In genomic region chr15:86336051-86336788, GRCh38 we compare ENCODE assay signal across 21 cellular contexts.
DNase-seq lines count a peak whose midpoint lies in the region; ATAC-seq, FAIRE-seq and TF ChIP-seq lines count a peak whose summit lies in the region.
"Had no signal": no experiment of that assay in that cellular context is flagged by ENCODE, and none has a peak within 500 bp of the region (broad histone marks: within the 10 kb centered on the region; RNA-seq: fewer than 3 reads in every experiment).

No MANE protein-coding gene starts in this region.

- H3K9me3 Mint-ChIP-seq in astrocyte (ENCODE audit: unreplicated experiment): peaks cover 5% of the 10 kb centered on the region
- H3K9me3 Mint-ChIP-seq: activated T-helper 1 cell treated with anti-CD3 and anti-CD28 coated beads, Interleukin-12 subunit alpha, Interleukin-12 subunit beta, Interleukin-2, Interleukin-4 antibody, amounts not matched to agents 30 ng/mL and 10 ng/mL and 1 ng/mL, durations not matched to agents 14 hours and 24 hours and 36 hours had no signal

- intact Hi-C loops in gastrocnemius medialis (cut with DNase I; ENCODE audit: low total_unique reads): no loop called here

- in situ Hi-C loops in gastrocnemius medialis (cut with MboI; ENCODE audit: low sequenced_read_pairs in 4 of 4): no loop called here

- H3K27me3 ChIP-seq in astrocyte (ENCODE audit: insufficient read depth, low read length) (no peaks in the 10 kb centered on the region), gastrocnemius medialis (no peaks in the 10 kb centered on the region), suprapubic skin (no peaks in the 10 kb centered on the region)
- H3K27me3 ChIP-seq: heart right ventricle, neutrophil, upper lobe of right lung had no signal

- TF ChIP-seq CTCF in astrocyte (IDR thresholded peaks at IDR 0.05; ENCODE audit: insufficient read depth, low read depth, low read length) (no peak), gastrocnemius medialis (IDR thresholded peaks at IDR 0.05 in 4 of 5, conservative IDR thresholded peaks at IDR 0.05 in 1 of 5) (no peak), suprapubic skin (IDR thresholded peaks at IDR 0.05) (no peak)

- H3K36me3 Mint-ChIP-seq in astrocyte (ENCODE audit: low read depth, unreplicated experiment): no peaks in the 10 kb centered on the region
- H3K36me3 Mint-ChIP-seq: CD4-positive, CD25-positive, alpha-beta regulatory T cell; mesothelial cell of epicardium had no signal

- no peak overlapping the region for H3K27ac Mint-ChIP-seq in astrocyte (ENCODE audit: unreplicated experiment)
- H3K27ac Mint-ChIP-seq: activated T-helper 1 cell treated with anti-CD3 and anti-CD28 coated beads, Interleukin-12 subunit alpha, Interleukin-12 subunit beta, Interleukin-2, Interleukin-4 antibody, amounts not matched to agents 30 ng/mL and 10 ng/mL and 1 ng/mL, durations not matched to agents 14 hours and 24 hours and 36 hours; CD4-positive, CD25-positive, alpha-beta regulatory T cell; mesothelial cell of epicardium had no signal

- H3K4me2 ChIP-seq in astrocyte (ENCODE audit: low read length): peak overlapping the region; percentile 69

- no peak overlapping the region for H2AFZ ChIP-seq in astrocyte (ENCODE audit: low read depth, low read length)

- 70% methylated on average over 6 of the region's 6 CpGs for WGBS in suprapubic skin

- FAIRE-seq in astrocyte (lab: Jason Lieb, UNC): no peak
- FAIRE-seq: colon had no signal

- no peaks in the 10 kb centered on the region for H4K20me1 ChIP-seq in astrocyte (ENCODE audit: insufficient read depth, low read length)

- H3K9me3 ChIP-seq in astrocyte (ENCODE audit: insufficient read depth, low read depth, low read length) (no peaks in the 10 kb centered on the region), gastrocnemius medialis (no peaks in the 10 kb centered on the region), suprapubic skin (no peaks in the 10 kb centered on the region)
- H3K9me3 ChIP-seq: neutrophil, upper lobe of right lung had no signal

- H3K9ac ChIP-seq in astrocyte (ENCODE audit: low read length): no peak overlapping the region

- H3K4me3 Mint-ChIP-seq in astrocyte (ENCODE audit: unreplicated experiment): no peak overlapping the region
- H3K4me3 Mint-ChIP-seq: activated T-helper 1 cell treated with anti-CD3 and anti-CD28 coated beads, Interleukin-12 subunit alpha, Interleukin-12 subunit beta, Interleukin-2, Interleukin-4 antibody, amounts not matched to agents 30 ng/mL and 10 ng/mL and 1 ng/mL, durations not matched to agents 14 hours and 24 hours and 36 hours; CD4-positive, CD25-positive, alpha-beta regulatory T cell; mesothelial cell of epicardium had no signal

- H3K4me1 ChIP-seq in astrocyte (ENCODE audit: insufficient read depth, low read length) (peaks cover 5% of the 10 kb centered on the region), gastrocnemius medialis (no peaks in the 10 kb centered on the region), suprapubic skin (no peaks in the 10 kb centered on the region)
- H3K4me1 ChIP-seq: heart right ventricle, upper lobe of right lung had no signal

- H3K36me3 ChIP-seq in astrocyte (ENCODE audit: insufficient read depth, low read length) (no peaks in the 10 kb centered on the region), gastrocnemius medialis (no peaks in the 10 kb centered on the region), suprapubic skin (no peaks in the 10 kb centered on the region)
- H3K36me3 ChIP-seq: heart right ventricle, neutrophil, upper lobe of right lung had no signal

- H3K4me1 Mint-ChIP-seq in astrocyte (ENCODE audit: low read depth, unreplicated experiment): peaks cover 12% of the 10 kb centered on the region
- H3K4me1 Mint-ChIP-seq: mesothelial cell of epicardium had no signal

- TF ChIP-seq EP300 in suprapubic skin (IDR thresholded peaks at IDR 0.05): no peak

- peaks cover 5% of the 10 kb centered on the region for H3K27me3 Mint-ChIP-seq in astrocyte (ENCODE audit: low read depth, unreplicated experiment)

- H3K79me2 ChIP-seq in astrocyte (ENCODE audit: insufficient read depth, low read length): no peaks in the 10 kb centered on the region

- peak; percentile 27 for DNase-seq in activated CD4-positive, alpha-beta T cell treated with anti-CD3 and anti-CD28 coated beads for 48 hours
- no peak for DNase-seq in activated CD4-positive, alpha-beta T cell treated with anti-CD3 and anti-CD28 coated beads for 4 hours
- DNase-seq in M059J (ENCODE audit: low read depth) (peak; percentile 34), astrocyte (ENCODE audit: low read depth) (peak; percentile 95), myocyte (ENCODE audit: low read depth) (peak; percentile 11), gastrocnemius medialis (no peak), NCI-H2029 treated with DMSO at 0.1 percent for 48 hours (lab: John Stamatoyannopoulos, UW) (no peak), suprapubic skin (ENCODE audit: low spot score in 2 of 2) (no peak)
- DNase-seq: anterior cingulate cortex; CD4-positive, CD25-positive, alpha-beta regulatory T cell; DMS79 treated with DMSO at 0.1 percent for 48 hours; heart right ventricle; islet precursor cell; NCI-H748 treated with DMSO at 0.1 percent for 48 hours; stimulated activated CD4-positive, alpha-beta T cell treated with anti-CD3 and anti-CD28 coated beads, Interleukin-4, amount 100 ng/mL, for 4 hours; upper lobe of right lung had no signal

- peak overlapping the region; percentile 54 for H3K27ac ChIP-seq in astrocyte (ENCODE audit: low read depth, low read length)
- H3K27ac ChIP-seq in gastrocnemius medialis: no peak overlapping the region
- H3K27ac ChIP-seq in suprapubic skin: no peak overlapping the region
- H3K27ac ChIP-seq: heart right ventricle, neutrophil, upper lobe of right lung had no signal

- H3K4me3 ChIP-seq in astrocyte (ENCODE audit: insufficient read depth, low read depth, low read length) (peak overlapping the region; percentile 33), gastrocnemius medialis (no peak overlapping the region), suprapubic skin (no peak overlapping the region)
- H3K4me3 ChIP-seq: heart right ventricle, upper lobe of right lung had no signal

- no peak for ATAC-seq in gastrocnemius medialis
- ATAC-seq: activated CD4-positive, CD25-positive, alpha-beta regulatory T cell treated with anti-CD3 and anti-CD28 coated beads, Interleukin-2, amount 50 U/mL, for 24 hours; heart right ventricle; upper lobe of right lung had no signal

- no peak for TF ChIP-seq POLR2A in gastrocnemius medialis (IDR thresholded peaks at IDR 0.05)
- TF ChIP-seq POLR2A in suprapubic skin (IDR thresholded peaks at IDR 0.05): no peak

Comparison
In these comparisons a context has a peak if more than half of its experiments do, and no peak if none do; other contexts are left out.
1. DNase-seq: peak in activated CD4-positive, alpha-beta T cell treated with anti-CD3 and anti-CD28 coated beads for 48 hours (single experiment), M059J (single experiment), astrocyte (single experiment) and myocyte (single experiment); none in activated CD4-positive, alpha-beta T cell treated with anti-CD3 and anti-CD28 coated beads for 4 hours (0 of 2), gastrocnemius medialis (0 of 2), NCI-H2029 treated with DMSO at 0.1 percent for 48 hours (single experiment) and suprapubic skin (0 of 2).